Comparison of ENCODE assay signal across 9 cellular contexts in the genomic region with DNA sequence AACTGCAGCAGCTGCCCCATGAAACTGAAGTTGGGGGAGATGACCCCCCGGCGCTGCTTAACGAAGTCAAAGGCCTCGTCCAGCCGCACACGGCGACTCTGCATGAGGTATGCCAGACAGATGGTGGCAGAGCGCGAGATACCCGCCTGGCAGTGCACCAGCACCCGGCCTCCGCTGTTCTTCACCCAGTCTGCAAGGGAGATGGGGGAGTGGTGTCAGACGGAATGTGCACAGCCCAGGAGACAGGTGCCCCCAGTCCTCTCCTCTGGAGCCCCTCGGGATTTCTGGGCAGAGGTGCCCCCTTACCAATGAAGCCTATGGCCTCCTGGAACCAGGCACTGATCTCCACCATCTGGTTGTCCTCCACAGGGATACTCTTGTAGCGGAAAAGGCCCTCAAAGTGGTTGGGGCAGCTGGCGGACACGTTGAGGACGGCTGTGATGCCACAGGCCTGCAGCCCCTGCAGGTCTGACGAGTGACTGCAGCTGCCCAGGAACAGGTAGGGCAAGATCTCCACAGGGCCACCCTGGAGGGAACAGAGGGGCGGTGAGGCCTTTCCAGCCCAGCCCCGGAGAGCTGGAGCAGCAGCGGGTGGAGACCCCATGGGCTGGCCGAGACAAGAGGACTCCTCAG. TPM values are rescaled to one million over a fixed set of nuclear protein-coding genes. Genes with fewer than 3 reads are reported as not detected.
DNase-seq lines count a peak whose midpoint lies in the region; ATAC-seq lines count a peak whose summit lies in the region.
"Had no signal": no experiment of that assay in that cellular context is flagged by ENCODE, and none has a peak within 500 bp of the region (broad histone marks: within the 10 kb centered on the region; RNA-seq: fewer than 3 reads in every experiment).

No MANE protein-coding gene starts in this region.

- DNase-seq in D341Med (ENCODE audit: low spot score), result peak; percentile 64
- DNase-seq in HuH-7 (ENCODE audit: low spot score), result peak; percentile 63
- DNase-seq in activated CD4-positive, CD25-positive, alpha-beta regulatory T cell treated with anti-CD3 and anti-CD28 coated beads, Interleukin-2, amount 50 U/mL, for 72 hours, result peak; percentile 56
- DNase-seq in skeletal muscle cell (ENCODE audit: low read depth), result no peak
- no peak for DNase-seq in NK-92 (lab: John Stamatoyannopoulos, UW; ENCODE audit: unreplicated experiment)
- no peak for DNase-seq in kidney glomerular epithelial cell (lab: John Stamatoyannopoulos, UW)

- ATAC-seq in esophagus mucosa, result peak; percentile 22
- no peak for ATAC-seq in GM21526 (IDR thresholded peaks at IDR 0.05; ENCODE audit: low FRiP score, unreplicated experiment)

- peak overlapping the region; percentile 55 for H3K4me3 ChIP-seq in skeletal muscle cell (ENCODE audit: low read depth, low read length)

RNA-seq across cellular contexts. Expression of a gene that starts 1.3 kb away (rescaled TPM):
- total RNA-seq in esophagus mucosa, result 1.8 TPM

RNA-seq across cellular contexts. Expression of a gene that starts 5.7 kb away (rescaled TPM):
- total RNA-seq in esophagus mucosa, result 0.28 TPM
- total RNA-seq: glomerular endothelial cell had no signal

RNA-seq across cellular contexts. Expression of a gene that starts 27.6 kb away (rescaled TPM):
- total RNA-seq in esophagus mucosa, result not detected
- total RNA-seq: glomerular endothelial cell had no signal

Comparison
In these comparisons a context has a peak if more than half of its experiments do, and no peak if none do; other contexts are left out.
1. DNase-seq: peak in D341Med (single experiment), HuH-7 (single experiment) and activated CD4-positive, CD25-positive, alpha-beta regulatory T cell treated with anti-CD3 and anti-CD28 coated beads, Interleukin-2, amount 50 U/mL, for 72 hours (single experiment); none in skeletal muscle cell (single experiment), NK-92 (single experiment) and kidney glomerular epithelial cell (single experiment).